9 cellular contexts compared by ENCODE assay signal in the genomic region with DNA sequence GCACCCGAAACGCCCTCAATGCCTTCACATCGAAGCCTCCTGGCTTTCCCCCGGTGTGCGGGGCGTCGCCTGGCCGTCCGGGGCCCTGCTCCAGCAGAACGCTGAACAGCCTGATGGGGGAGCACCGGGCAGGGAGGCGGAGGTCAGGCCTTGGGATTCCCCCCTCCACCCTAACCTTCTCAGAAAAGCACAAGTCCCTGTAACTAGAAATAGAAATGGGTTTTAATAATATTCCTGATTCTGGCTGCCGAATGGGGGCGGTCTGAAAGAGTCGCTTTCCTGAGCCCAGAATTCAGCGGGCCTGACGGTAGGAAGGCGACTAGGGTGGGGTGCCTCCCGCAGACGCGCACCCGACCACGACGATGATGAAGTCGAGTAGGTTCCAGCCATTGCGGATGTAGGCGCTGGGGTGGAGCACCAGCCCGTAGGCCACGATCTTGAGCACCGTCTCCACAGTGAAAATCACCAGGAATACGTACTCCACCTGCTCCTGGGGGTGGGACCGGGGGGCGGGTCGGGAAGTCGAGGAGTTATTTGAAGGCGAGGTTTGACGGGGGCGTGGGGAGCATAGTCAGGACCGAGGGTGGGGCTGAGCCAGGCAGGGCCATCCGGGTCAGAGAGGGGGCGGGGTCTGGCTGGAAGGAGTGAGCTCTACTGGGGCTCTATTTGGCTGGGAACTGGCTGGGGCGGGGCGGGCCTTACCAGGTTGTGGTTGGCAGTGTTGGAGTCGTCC. TPM values are rescaled to one million over a fixed set of nuclear protein-coding genes. Genes with fewer than 3 reads are reported as not detected.
DNase-seq lines count a peak whose midpoint lies in the region; ATAC-seq and TF ChIP-seq lines count a peak whose summit lies in the region.
"Had no signal": no experiment of that assay in that cellular context is flagged by ENCODE, and none has a peak within 500 bp of the region (broad histone marks: within the 10 kb centered on the region; RNA-seq: fewer than 3 reads in every experiment).

No MANE protein-coding gene starts in this region.

- H3K36me3 ChIP-seq in psoas muscle (ENCODE audit: insufficient read depth in 1 of 2, low read depth in 1 of 2) (no peaks in the 10 kb centered on the region), upper lobe of right lung (no peaks in the 10 kb centered on the region)

- peak overlapping the region; percentile 44 for H3K4me3 ChIP-seq in psoas muscle
- peak overlapping the region; percentile 43 for H3K4me3 ChIP-seq in upper lobe of right lung

- WGBS in psoas muscle, 3 donors = 6 to 40% (median 8%) methylated on average over 19 to 44 of the region's 44 CpGs

- DNase-seq in DMS 273 treated with DMSO at 0.1 percent for 48 hours (lab: John Stamatoyannopoulos, UW) (peak; percentile 11), NCI-H226 (peak; percentile 69), germinal center (ENCODE audit: low spot score) (peak; percentile 80), psoas muscle (peak; percentile 64 to 72), upper lobe of right lung (peak; percentile 94), NCI-H1417 (lab: John Stamatoyannopoulos, UW) (no peak)
- DNase-seq in activated T-cell treated with anti-CD3 and anti-CD28 coated beads, Interleukin-2, amount 50 U/mL, for 1 hour = peak; percentile 54

- H3K27me3 ChIP-seq in psoas muscle (ENCODE audit: insufficient read depth in 3 of 3, low read length in 2 of 3) = peaks cover 0 to 13% (median 3%) of the 10 kb centered on the region in 3 donors
- H3K27me3 ChIP-seq in upper lobe of right lung = no peaks in the 10 kb centered on the region

- H3K4me1 ChIP-seq in psoas muscle (no peaks in the 10 kb centered on the region), upper lobe of right lung (no peaks in the 10 kb centered on the region)

- H3K27ac ChIP-seq in psoas muscle (no peak overlapping the region), upper lobe of right lung (peak overlapping the region; percentile 77)

- H3K9me3 ChIP-seq in psoas muscle = no peaks in the 10 kb centered on the region
- no peaks in the 10 kb centered on the region for H3K9me3 ChIP-seq in upper lobe of right lung

- TF ChIP-seq CTCF in psoas muscle (IDR thresholded peaks at IDR 0.05) (no peak), upper lobe of right lung (IDR thresholded peaks at IDR 0.05) (peak; percentile 12)

- ATAC-seq in GM21717 (IDR thresholded peaks at IDR 0.05; ENCODE audit: unreplicated experiment) = peak; percentile 69
- peak in 1 of 4 donors; percentile 41 for ATAC-seq in psoas muscle
- ATAC-seq in upper lobe of right lung = peak; percentile 92

- intact Hi-C loops in psoas muscle (cut with DNase I) = no loop called here
- intact Hi-C loops in upper lobe of right lung (cut with DNase I) = no loop called here

RNA-seq across cellular contexts. Expression of a gene that starts 2.5 kb away (rescaled TPM):
- total RNA-seq in psoas muscle = under 1 TPM in 2 of 4 donors, not detected in 2; 0.04 to 0.12 TPM
- under 1 TPM in 2 of 3 donors, not detected in 1; 0.01 TPM for polyA plus RNA-seq in psoas muscle
- 1.4 TPM for total RNA-seq in upper lobe of right lung

RNA-seq across cellular contexts. Expression of a gene that starts 4.6 kb away (rescaled TPM):
- total RNA-seq in psoas muscle (10 to 100 TPM in 3 of 4 donors, 1 to 10 TPM in 1; 9.6 to 14.7 (median 11.4) TPM), upper lobe of right lung (17.4 TPM)
- polyA plus RNA-seq in psoas muscle = 10 to 100 TPM; 11.6 to 16.1 (median 15.4) TPM

RNA-seq across cellular contexts. Expression of a gene that starts 30.7 kb away (rescaled TPM):
- total RNA-seq in psoas muscle = 1 to 10 TPM in 2 of 4 donors, under 1 TPM in 2; 0.37 to 1.2 (median 0.83) TPM
- 1 to 10 TPM in 2 of 3 donors, under 1 TPM in 1; 0.76 to 1.6 (median 1.4) TPM for polyA plus RNA-seq in psoas muscle
- 3.5 TPM for total RNA-seq in upper lobe of right lung

RNA-seq across cellular contexts. Expression of a gene that starts 33.8 kb away (rescaled TPM):
- total RNA-seq in psoas muscle (not detected), upper lobe of right lung (0.35 TPM)
- under 1 TPM in 2 of 3 donors, not detected in 1; 0.03 to 0.05 TPM for polyA plus RNA-seq in psoas muscle
- total RNA-seq: lung microvascular endothelial cell had no signal

RNA-seq across cellular contexts. Expression of a gene that starts 38.9 kb away (rescaled TPM):
- total RNA-seq in psoas muscle (10 to 100 TPM; 17.3 to 25.5 (median 22.7) TPM), upper lobe of right lung (6.0 TPM)
- 10 to 100 TPM; 13.9 to 29.8 (median 28.3) TPM for polyA plus RNA-seq in psoas muscle

Comparison
In these comparisons a context has a peak if more than half of its experiments do, and no peak if none do; other contexts are left out.
1. DNase-seq: peak in DMS 273 treated with DMSO at 0.1 percent for 48 hours (single experiment), NCI-H226 (single experiment), activated T-cell treated with anti-CD3 and anti-CD28 coated beads, Interleukin-2, amount 50 U/mL, for 1 hour (single experiment), germinal center (single experiment), psoas muscle (2 of 2) and upper lobe of right lung (single experiment); none in NCI-H1417 (0 of 3).